Comparison of ENCODE assay signal across 18 cellular contexts in the genomic region with DNA sequence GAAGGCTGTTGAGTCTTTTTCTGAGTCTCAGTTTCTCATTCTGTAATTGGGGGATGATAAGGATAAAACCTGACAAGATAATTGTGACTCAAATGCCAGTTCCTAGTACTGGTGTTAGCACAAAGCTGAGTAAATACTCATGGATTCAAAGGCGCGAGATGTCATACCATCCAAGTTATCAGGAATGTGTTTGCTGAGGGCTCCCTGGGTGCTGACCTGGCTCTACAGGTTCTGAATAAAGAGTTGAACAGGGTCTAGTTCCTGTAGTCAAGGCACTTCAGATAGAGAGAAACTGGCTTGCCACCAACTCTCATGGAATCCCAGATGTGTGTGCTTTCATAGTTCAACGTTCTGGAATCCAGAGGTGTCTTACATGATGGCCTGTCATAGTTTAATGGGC.
"Had no signal": no experiment of that assay in that cellular context is flagged by ENCODE, and none has a peak within 500 bp of the region (broad histone marks: within the 10 kb centered on the region; RNA-seq: fewer than 3 reads in every experiment).

No MANE protein-coding gene starts in this region.

- H3K27ac ChIP-seq: foreskin keratinocyte, lower lobe of right lung, prostate gland, spleen, thoracic aorta, upper lobe of left lung had no signal

- H3K36me3 ChIP-seq: lower lobe of right lung, prostate gland, spleen, thoracic aorta, upper lobe of left lung had no signal

- DNase-seq: activated CD4-positive, alpha-beta T cell treated with anti-CD3 and anti-CD28 coated beads for 1 hour; activated CD4-positive, alpha-beta T cell treated with anti-CD3 and anti-CD28 coated beads, Interleukin-2, amount 50 U/mL, for 1 hour; activated CD8-positive, alpha-beta T cell treated with anti-CD3 and anti-CD28 coated beads, Interleukin-2, amount 10 ng/mL, durations not matched to agents 7 days and 5 days; activated naive CD4-positive, alpha-beta T cell treated with Interleukin-2 at 50 U/mL for 16 hours; activated naive CD8-positive, alpha-beta T cell treated with anti-CD3 and anti-CD28 coated beads for 36 hours; central memory CD4-positive, alpha-beta T cell; effector memory CD4-positive, alpha-beta T cell; foreskin keratinocyte; kidney; lower lobe of right lung; naive thymus-derived CD4-positive, alpha-beta T cell; spleen; stimulated activated CD4-positive, alpha-beta T cell treated with anti-CD3 and anti-CD28 coated beads, Interleukin-4, amount 100 ng/mL, for 1 hour; stimulated activated naive CD4-positive, alpha-beta T cell; T-helper 9 cell; upper lobe of left lung had no signal

- H3K4me1 ChIP-seq: prostate gland had no signal

- H3K9me3 ChIP-seq: lower lobe of right lung, prostate gland, thoracic aorta, upper lobe of left lung had no signal

- H3K27me3 ChIP-seq: foreskin keratinocyte, spleen, upper lobe of left lung had no signal

- H3K4me3 ChIP-seq: lower lobe of right lung, prostate gland, spleen, thoracic aorta, upper lobe of left lung had no signal
